Comparison of ENCODE assay signal across 7 cellular contexts in genomic region chr16:22537996-22538395, GRCh38. TPM values are rescaled to one million over a fixed set of nuclear protein-coding genes. Genes with fewer than 3 reads are reported as not detected.
A peak's percentile ranks its signal among the peaks of the same experiment; 100 is the strongest.
DNase-seq lines count a peak whose midpoint lies in the region; ATAC-seq, FAIRE-seq and TF ChIP-seq lines count a peak whose summit lies in the region.
"Not testable (repeated sequence)": the region's sequence is repeated elsewhere in the genome, so short reads cannot be mapped to it uniquely, and the experiment has no call there.

No MANE protein-coding gene starts in this region.

- H3K27ac ChIP-seq in Karpas-422 (ENCODE audit: low read length) = peak overlapping the region; percentile 47
- H3K27ac ChIP-seq in SU-DHL-6 (ENCODE audit: low read depth, low read length) = peak overlapping the region; percentile 63; the same call in 1 of the 2 replicates
- not testable (repeated sequence) for H3K27ac ChIP-seq in endodermal cell (ENCODE audit: low read depth, low read length); HepG2 (ENCODE audit: extremely low read length, insufficient read depth, low read length); neural progenitor cell

- not testable (repeated sequence) for H3K4me1 ChIP-seq in Karpas-422 (ENCODE audit: low read length); endodermal cell (ENCODE audit: control insufficient read depth, insufficient read depth, low read length); HepG2 (ENCODE audit: insufficient read depth, low read length); neural progenitor cell

- CTCF ChIA-PET in HepG2 (lab: Yijun Ruan, JAX; ENCODE audit: low intra/inter-chr PET ratio, low total read pairs) = not testable (repeated sequence)

- not testable (repeated sequence) for H3K4me1 Mint-ChIP-seq in endodermal cell, neural progenitor cell

- TF ChIP-seq POLR2A in HepG2 (IDR thresholded peaks at IDR 0.05; ENCODE audit: insufficient read depth in 1 of 2, low read depth in 2 of 2, low read length in 2 of 2) = not testable (repeated sequence)

- H4K20me1 ChIP-seq in Karpas-422 (ENCODE audit: insufficient read depth, low read depth, low read length); SU-DHL-6 (ENCODE audit: low read depth, low read length); HepG2 (ENCODE audit: insufficient read depth, low read length); neural progenitor cell (ENCODE audit: low read depth): not testable (repeated sequence)

- POLR2A ChIA-PET in HepG2 (lab: Yijun Ruan, JAX) = not testable (repeated sequence)

- peak; percentile 8 for DNase-seq in GM06990 (ENCODE audit: extremely low read depth, insufficient read length)
- peak; percentile 23 for DNase-seq in Karpas-422
- peak; percentile 33 for DNase-seq in activated effector memory CD4-positive, alpha-beta T cell treated with anti-CD3 and anti-CD28 coated beads, Interleukin-2, amount 50 U/mL, for 16 hours
- DNase-seq in endodermal cell = peak; percentile 30
- not testable (repeated sequence) for DNase-seq in HepG2 (ENCODE audit: low spot score); neural progenitor cell (ENCODE audit: low spot score)

- not testable (repeated sequence) for H3K9me3 ChIP-seq in Karpas-422 (ENCODE audit: low read length); SU-DHL-6 (ENCODE audit: insufficient read depth, low read length); endodermal cell (ENCODE audit: control insufficient read depth, low read length); HepG2 (ENCODE audit: low read length); neural progenitor cell (ENCODE audit: low read depth)

- not testable (repeated sequence) for TF ChIP-seq RAD21 in HepG2 (CRISPR knock-in tag; IDR thresholded peaks at IDR 0.05)

- H3F3A ChIP-seq in SU-DHL-6 (ENCODE audit: insufficient read depth); neural progenitor cell (ENCODE audit: low read depth): not testable (repeated sequence)

- not testable (repeated sequence) for H3K4me3 Mint-ChIP-seq in endodermal cell, neural progenitor cell

- not testable (repeated sequence) for H3K9me2 ChIP-seq in Karpas-422 (replicated peaks; ENCODE audit: insufficient read depth, low read length); SU-DHL-6 (replicated peaks; ENCODE audit: insufficient read depth, low read length)

- TF ChIP-seq CTCF in GM06990 (IDR thresholded peaks at IDR 0.05; ENCODE audit: insufficient read depth, low read length, poor library complexity, severe bottlenecking); SU-DHL-6 (IDR thresholded peaks at IDR 0.05; ENCODE audit: insufficient read depth, low read length, poor library complexity, severe bottlenecking); endodermal cell (conservative IDR thresholded peaks at IDR 0.05); HepG2 (CRISPR knock-in tag; IDR thresholded peaks at IDR 0.05); neural progenitor cell (IDR thresholded peaks at IDR 0.05): not testable (repeated sequence)

- not testable (repeated sequence) for H3K4me2 ChIP-seq in Karpas-422 (ENCODE audit: low read depth, low read length, poor library complexity, severe bottlenecking); HepG2 (ENCODE audit: low read depth, low read length); neural progenitor cell
- H3K4me2 ChIP-seq in SU-DHL-6 (ENCODE audit: low read depth, low read length, poor library complexity, severe bottlenecking) = peak overlapping the region; percentile 23

- not testable (repeated sequence) for H3K9me3 Mint-ChIP-seq in endodermal cell, neural progenitor cell

- H3K36me3 ChIP-seq in GM06990 (ENCODE audit: control insufficient read depth, insufficient read depth, low read length); Karpas-422 (ENCODE audit: insufficient read depth, low read length); SU-DHL-6 (ENCODE audit: low read length); endodermal cell (ENCODE audit: control insufficient read depth, insufficient read depth, low read length); HepG2 (replicated peaks in 1 of 2; ENCODE audit: control insufficient read depth in 1 of 2, insufficient read depth in 2 of 2, low read length in 2 of 2); neural progenitor cell: not testable (repeated sequence)

- in situ Hi-C loops in HepG2 (cut with HindIII; ENCODE audit: extremely low pct_ligation_motif_present, low pct_unique_long_range_greater_than_20kb) = not testable (repeated sequence)

- not testable (repeated sequence) for H3K36me3 Mint-ChIP-seq in endodermal cell (ENCODE audit: low read depth); neural progenitor cell

- whole genome bisulfite sequencing in endodermal cell (ENCODE audit: insufficient coverage in 1 of 2, insufficient read length in 1 of 2), 2 experiments = 86 to 97% methylated on average over 3 of the region's 4 CpGs
- WGBS in HepG2 (ENCODE audit: low lambda C conversion rate) = 90% methylated on average over 4 of the region's 4 CpGs

- H3K79me2 ChIP-seq in Karpas-422 (ENCODE audit: low read length); SU-DHL-6 (ENCODE audit: insufficient read depth, low read length); HepG2 (ENCODE audit: insufficient read depth, low read length); neural progenitor cell (ENCODE audit: low read depth): not testable (repeated sequence)

- ATAC-seq in HepG2 = not testable (repeated sequence)

- BruUV-seq in HepG2 (replicated peaks; lab: Mats Ljungman, UMichigan) = not testable (repeated sequence)

- H3K9ac ChIP-seq in Karpas-422 (ENCODE audit: low read length); SU-DHL-6 (ENCODE audit: low read length); endodermal cell (ENCODE audit: extremely low read depth, low read length, poor library complexity, severe bottlenecking); HepG2 (ENCODE audit: insufficient read depth, low read depth, low read length); neural progenitor cell: not testable (repeated sequence)

- not testable (repeated sequence) for H3K27me3 ChIP-seq in GM06990 (replicated peaks; ENCODE audit: control insufficient read depth, insufficient read depth, low read length); Karpas-422 (ENCODE audit: low read length); SU-DHL-6 (ENCODE audit: low read length); endodermal cell (ENCODE audit: control insufficient read depth, insufficient read depth, low read length, poor library complexity, severe bottlenecking); HepG2 (ENCODE audit: control insufficient read depth in 1 of 2, insufficient read depth in 2 of 2, low read length in 2 of 2); neural progenitor cell

- H3K27me3 Mint-ChIP-seq in endodermal cell (ENCODE audit: insufficient read depth); neural progenitor cell (ENCODE audit: insufficient read depth, low read depth): not testable (repeated sequence)

- intact Hi-C loops in HepG2 (cut with micrococcal nuclease; ENCODE audit: unreplicated experiment) = not testable (repeated sequence)

- H3K4me3 ChIP-seq in GM06990 (replicated peaks; ENCODE audit: low read depth, low read length); Karpas-422 (ENCODE audit: low read length); SU-DHL-6 (ENCODE audit: insufficient read depth, low read length, poor library complexity, severe bottlenecking); endodermal cell (ENCODE audit: low read length); HepG2 (replicated peaks in 1 of 3; ENCODE audit: insufficient read depth in 1 of 3, low read depth in 2 of 3, low read length in 3 of 3); neural progenitor cell: not testable (repeated sequence)

- not testable (repeated sequence) for TF ChIP-seq EP300 in HepG2 (IDR thresholded peaks at IDR 0.05; ENCODE audit: low read depth in 2 of 2, low read length in 2 of 2); HepG2 (CRISPR knock-in tag; IDR thresholded peaks at IDR 0.05; ENCODE audit: borderline replicate concordance)

- H2AFZ ChIP-seq in Karpas-422 (ENCODE audit: low read length); SU-DHL-6 (ENCODE audit: low read depth, low read length, severe bottlenecking); HepG2 (ENCODE audit: low read length); neural progenitor cell (replicated peaks): not testable (repeated sequence)

- not testable (repeated sequence) for FAIRE-seq in HepG2 (lab: Jason Lieb, UNC)

- H3K27ac Mint-ChIP-seq in endodermal cell = peak overlapping the region; percentile 42
- H3K27ac Mint-ChIP-seq in neural progenitor cell = peak overlapping the region; percentile 32

RNA-seq across cellular contexts. Expression of gene NPIPB5, which starts 27.3 kb away (rescaled TPM):
- 109 and 207 TPM in 2 replicates for total RNA-seq in Karpas-422 (2014; rRNA removed; shearing (Covaris generic); ENCODE audit: low replicate concordance)
- total RNA-seq in endodermal cell = 100 to 1,000 TPM; 275 to 318 TPM
- 71.5 TPM for polyA plus RNA-seq in endodermal cell (2013, experiment 1 of 2)
- polyA plus RNA-seq in endodermal cell (2013, experiment 2 of 2) = 72.4 TPM
- 28.6 and 67.7 TPM in 2 replicates for total RNA-seq in HepG2 (2016; rRNA removed; fragmentation: Illumina TruSeq; extraction: Trizol)
- total RNA-seq in HepG2 (2016; cell fraction: cytosol; rRNA removed; fragmentation: Illumina TruSeq; extraction: Trizol; ENCODE audit: low read depth) = 40.1 and 44.2 TPM in 2 replicates
- 33.6 and 63.8 TPM in 2 replicates for total RNA-seq in HepG2 (2016; cell fraction: insoluble cytoplasmic fraction; rRNA removed; fragmentation: Illumina TruSeq; extraction: Trizol)
- 29.2 and 42.3 TPM in 2 replicates for total RNA-seq in HepG2 (2016; cell fraction: membrane; rRNA removed; fragmentation: Illumina TruSeq; extraction: Trizol)
- 299 and 354 TPM in 2 replicates for total RNA-seq in HepG2 (2016; cell fraction: nucleus; rRNA removed; fragmentation: Illumina TruSeq; extraction: Trizol)
- 59.1 and 81.2 TPM in 2 replicates for polyA plus RNA-seq in HepG2 (2011; rRNA removed)
- 14.3 and 16.1 TPM in 2 replicates for polyA plus RNA-seq in HepG2 (2011; cell fraction: cytosol; rRNA removed)
- 411 and 448 TPM in 2 replicates for polyA plus RNA-seq in HepG2 (2011; cell fraction: nucleus; rRNA removed)
- 85.3 and 90.7 TPM in 2 replicates for polyA plus RNA-seq in HepG2 (2012)
- polyA plus RNA-seq in HepG2 (2016; cell fraction: cytosol; fragmentation: Illumina TruSeq; extraction: Trizol; ENCODE audit: low read depth) = 4.4 and 8.3 TPM in 2 replicates
- 25.2 and 41.5 TPM in 2 replicates for polyA plus RNA-seq in HepG2 (2016; cell fraction: insoluble cytoplasmic fraction; fragmentation: Illumina TruSeq; extraction: Trizol; ENCODE audit: low read depth)
- polyA plus RNA-seq in HepG2 (2016; cell fraction: membrane; fragmentation: Illumina TruSeq; extraction: Trizol; ENCODE audit: low read depth) = 10.8 and 14.6 TPM in 2 replicates
- polyA plus RNA-seq in HepG2 (2016; cell fraction: nucleus; fragmentation: Illumina TruSeq; extraction: Trizol; ENCODE audit: insufficient read depth, low read depth) = 780 and 832 TPM in 2 replicates
- polyA minus RNA-seq in HepG2 (2011; rRNA and poly(A)+ RNA removed; ENCODE audit: low replicate concordance) = 82.0 and 86.3 TPM in 2 replicates
- 18.2 and 21.6 TPM in 2 replicates for polyA minus RNA-seq in HepG2 (2011; cell fraction: cytosol; rRNA and poly(A)+ RNA removed)
- polyA minus RNA-seq in HepG2 (2011; cell fraction: nucleus; rRNA and poly(A)+ RNA removed) = 470 and 579 TPM in 2 replicates
- 94.9 and 96.1 TPM in 2 replicates for total RNA-seq in neural progenitor cell (ENCODE audit: low replicate concordance)
